In the genomic region with DNA sequence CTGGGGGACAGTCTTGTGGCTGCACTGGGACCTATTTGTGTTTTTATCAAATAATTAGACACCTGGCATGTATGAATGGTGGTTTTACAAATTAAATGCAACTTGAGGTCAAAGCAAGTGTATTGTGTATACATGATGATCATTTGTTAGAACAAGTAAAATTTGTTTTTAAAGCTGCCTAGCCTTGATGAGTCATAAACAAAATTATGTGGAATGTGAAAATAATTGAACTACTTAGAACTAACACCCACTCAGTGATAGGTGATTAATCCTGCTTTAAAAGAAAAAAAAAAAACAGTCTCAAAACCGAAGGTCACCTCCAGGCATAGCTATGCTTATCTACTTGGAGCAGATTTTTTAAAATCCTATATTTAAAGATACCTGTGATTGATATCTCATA, we compare ENCODE assay signal across 21 cellular contexts.
DNase-seq lines count a peak whose midpoint lies in the region; ATAC-seq, FAIRE-seq and TF ChIP-seq lines count a peak whose summit lies in the region.
"Had no signal": no experiment of that assay in that cellular context is flagged by ENCODE, and none has a peak within 500 bp of the region (broad histone marks: within the 10 kb centered on the region; RNA-seq: fewer than 3 reads in every experiment).

No MANE protein-coding gene starts in this region.

- H3K27ac ChIP-seq in RWPE1: no peak overlapping the region
- H3K27ac ChIP-seq: BLaER1, C4-2B had no signal

- FAIRE-seq in H54 (lab: Jason Lieb, UNC): peak; percentile 87
- FAIRE-seq: GM12892, GM19239 had no signal

- no peak overlapping the region for H3K4me3 ChIP-seq in epithelial cell of esophagus (ENCODE audit: low read length)
- H3K4me3 ChIP-seq: BLaER1 had no signal

- no peak for TF ChIP-seq POLR2A in H54 (IDR thresholded peaks at IDR 0.05; ENCODE audit: low read depth, low read length)

- DNase-seq in H54 (ENCODE audit: insufficient read length, low spot score) (no peak), RWPE1 (ENCODE audit: low spot score) (peak; percentile 24), epithelial cell of esophagus (ENCODE audit: low read depth) (peak; percentile 18), renal cortical epithelial cell (ENCODE audit: low read depth) (peak; percentile 58), KBM-7 (no peak), RKO (ENCODE audit: low spot score) (no peak)
- DNase-seq in stimulated activated CD4-positive, alpha-beta T cell treated with anti-CD3 and anti-CD28 coated beads, Interleukin-12 subunit alpha, Interleukin-12 subunit beta, amount 100 ng/mL, for 4 hours: no peak
- DNase-seq: 8988T; Caco-2; CD4-positive, CD25-positive, alpha-beta regulatory T cell; CD8-positive, alpha-beta T cell; DMS153; DND-41; GOT3; H7; HCEC 1CT had no signal

- in situ Hi-C loops in KBM-7 (cut with MboI; ENCODE audit: low pct_unique_long_range_greater_than_20kb, low sequenced_read_pairs): no loop called here

- ATAC-seq in GM19351 (IDR thresholded peaks at IDR 0.05; ENCODE audit: unreplicated experiment): no peak
- ATAC-seq: CD8-positive, alpha-beta T cell had no signal

- POLR2A ChIA-PET in RWPE1 (lab: Yijun Ruan, JAX; ENCODE audit: low non-redundant PET): no interaction called here

- CTCF ChIA-PET in RWPE1 (lab: Yijun Ruan, JAX): interaction anchor here (0.6 kb wide), 1 partner anchor 162 kb away, joined by 3 read pairs; no protein-coding TSS in a partner anchor

- TF ChIP-seq CTCF in RWPE1 (conservative IDR thresholded peaks at IDR 0.05; ENCODE audit: low read depth): no peak
- TF ChIP-seq CTCF in epithelial cell of esophagus (IDR thresholded peaks at IDR 0.05; ENCODE audit: insufficient read depth, low read depth, low read length, missing control alignments): no peak

Comparison
In these comparisons a context has a peak if more than half of its experiments do, and no peak if none do; other contexts are left out.
1. DNase-seq: peak in RWPE1 (single experiment), epithelial cell of esophagus (single experiment) and renal cortical epithelial cell (single experiment); none in H54 (single experiment), KBM-7 (single experiment), stimulated activated CD4-positive, alpha-beta T cell treated with anti-CD3 and anti-CD28 coated beads, Interleukin-12 subunit alpha, Interleukin-12 subunit beta, amount 100 ng/mL, for 4 hours (single experiment) and RKO (single experiment).